In the genomic region with DNA sequence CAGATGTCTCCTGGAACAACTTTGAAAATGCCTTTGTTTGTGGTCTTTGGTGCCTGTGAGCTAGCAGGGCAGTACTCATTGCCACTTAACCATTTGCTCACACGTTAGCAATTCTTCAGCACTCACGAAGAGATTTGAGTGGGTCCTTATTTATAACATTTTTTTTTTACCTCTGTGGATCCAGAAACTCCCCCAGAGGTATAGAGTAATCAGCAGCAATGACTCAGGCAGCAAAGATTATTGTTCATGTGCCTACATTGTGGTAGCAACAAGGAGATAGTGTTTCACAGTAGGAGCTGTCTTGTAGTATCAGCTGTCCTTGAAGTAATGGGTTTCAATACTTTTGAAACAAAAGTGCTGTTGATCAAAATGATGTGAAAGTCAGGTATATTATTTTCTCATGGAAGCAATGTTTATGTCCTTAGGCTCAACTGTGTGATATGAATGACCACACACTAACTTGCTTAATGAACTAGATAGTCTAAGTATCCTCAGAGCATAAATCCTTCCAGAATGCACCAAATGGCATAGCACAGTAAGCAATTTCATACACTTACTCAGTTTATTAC, we compare ENCODE assay signal across 14 cellular contexts.
DNase-seq lines count a peak whose midpoint lies in the region; ATAC-seq and TF ChIP-seq lines count a peak whose summit lies in the region.
"Had no signal": no experiment of that assay in that cellular context is flagged by ENCODE, and none has a peak within 500 bp of the region (broad histone marks: within the 10 kb centered on the region; RNA-seq: fewer than 3 reads in every experiment).

No MANE protein-coding gene starts in this region.

- H3K9me2 ChIP-seq in OCI-LY7 (ENCODE audit: insufficient read depth, low read length) = no peaks in the 10 kb centered on the region

- no peaks in the 10 kb centered on the region for H3K27me3 Mint-ChIP-seq in immature natural killer cell (ENCODE audit: low read depth in 3 of 3)

- H3K4me1 ChIP-seq in OCI-LY7 (ENCODE audit: insufficient read depth, low read length, poor library complexity, severe bottlenecking) = no peaks in the 10 kb centered on the region

- CTCF ChIA-PET in OCI-LY7 (lab: Charles Lee; ENCODE audit: unreplicated experiment) = no interaction called here

- H2AFZ ChIP-seq in OCI-LY7 (ENCODE audit: low read length) = no peak overlapping the region

- no peak for TF ChIP-seq CTCF in OCI-LY7 (conservative IDR thresholded peaks at IDR 0.05; ENCODE audit: low read length)

- H3K27ac ChIP-seq in OCI-LY7 (ENCODE audit: low read depth, low read length, poor library complexity, severe bottlenecking) = no peak overlapping the region
- H3K27ac ChIP-seq: tibial nerve had no signal

- H3K36me3 Mint-ChIP-seq in immature natural killer cell = no peaks in the 10 kb centered on the region

- H3K79me2 ChIP-seq in OCI-LY7 (ENCODE audit: insufficient read depth, low read depth, low read length) = no peaks in the 10 kb centered on the region

- H3K4me3 Mint-ChIP-seq in immature natural killer cell = no peak overlapping the region

- in situ Hi-C loops in ACHN (cut with HindIII; ENCODE audit: low pct_ligation_motif_present, low pct_unique_long_range_greater_than_20kb, low sequenced_read_pairs) = no loop called here

- H3K36me3 ChIP-seq in OCI-LY7 (ENCODE audit: insufficient read depth, low read length) = no peaks in the 10 kb centered on the region
- H3K36me3 ChIP-seq: tibial nerve had no signal

- ATAC-seq in GM21737 (IDR thresholded peaks at IDR 0.05; ENCODE audit: unreplicated experiment) = no peak

- no peaks in the 10 kb centered on the region for H3K4me1 Mint-ChIP-seq in immature natural killer cell

- no TSS peak for BruUV-seq in OCI-LY7 (replicated peaks; lab: Mats Ljungman, UMichigan)

- H4K20me1 ChIP-seq in OCI-LY7 (ENCODE audit: insufficient read depth, low read length) = no peaks in the 10 kb centered on the region

- peak; percentile 3 for DNase-seq in ACHN
- DNase-seq in HT1080 (ENCODE audit: low read depth) = peak; percentile 80
- peak; percentile 68 for DNase-seq in astrocyte of the hippocampus (ENCODE audit: low read depth, low spot score)
- peak; percentile 91 for DNase-seq in iris pigment epithelial cell (ENCODE audit: low read depth)
- no peak for DNase-seq in immature natural killer cell
- DNase-seq in OCI-LY7 (ENCODE audit: low spot score) = no peak
- no peak for DNase-seq in stimulated activated CD4-positive, alpha-beta T cell treated with anti-CD3 and anti-CD28 coated beads, Interleukin-4, amount 100 ng/mL, for 4 hours
- DNase-seq: activated CD4-positive, CD25-positive, alpha-beta regulatory T cell treated with anti-CD3 and anti-CD28 coated beads, Interleukin-2, amount 50 U/mL, for 72 hours; activated T-cell treated with anti-CD3 and anti-CD28 coated beads, Interleukin-2, amount 50 U/mL, for 48 hours; aorta; NCI-H2171 treated with DMSO at 0.1 percent for 48 hours; occipital lobe had no signal

- H3K9me3 ChIP-seq in OCI-LY7 (ENCODE audit: low read length) = no peaks in the 10 kb centered on the region
- H3K9me3 ChIP-seq: tibial nerve had no signal

- no peak overlapping the region for H3K4me3 ChIP-seq in OCI-LY7 (ENCODE audit: low read depth, low read length, poor library complexity, severe bottlenecking)
- H3K4me3 ChIP-seq: tibial nerve had no signal

- no peak overlapping the region for H3K4me2 ChIP-seq in OCI-LY7 (ENCODE audit: low read length)

- POLR2A ChIA-PET in OCI-LY7 (lab: Charles Lee) = interaction anchor here (0.6 kb wide), 1 partner anchor 1122 kb away, joined by 3 read pairs; no protein-coding TSS in a partner anchor

- H3K27ac Mint-ChIP-seq in immature natural killer cell = no peak overlapping the region

- peaks cover 0 to 24% (median 2%) of the 10 kb centered on the region in 6 donors for H3K9me3 Mint-ChIP-seq in immature natural killer cell

- intact Hi-C loops in OCI-LY7 (cut with micrococcal nuclease; ENCODE audit: unreplicated experiment) = no loop called here

Comparison
In these comparisons a context has a peak if more than half of its experiments do, and no peak if none do; other contexts are left out.
1. DNase-seq: peak in ACHN (single experiment), HT1080 (single experiment), astrocyte of the hippocampus (single experiment) and iris pigment epithelial cell (single experiment); none in immature natural killer cell (0 of 3), OCI-LY7 (single experiment) and stimulated activated CD4-positive, alpha-beta T cell treated with anti-CD3 and anti-CD28 coated beads, Interleukin-4, amount 100 ng/mL, for 4 hours (0 of 2).